In the genomic region with DNA sequence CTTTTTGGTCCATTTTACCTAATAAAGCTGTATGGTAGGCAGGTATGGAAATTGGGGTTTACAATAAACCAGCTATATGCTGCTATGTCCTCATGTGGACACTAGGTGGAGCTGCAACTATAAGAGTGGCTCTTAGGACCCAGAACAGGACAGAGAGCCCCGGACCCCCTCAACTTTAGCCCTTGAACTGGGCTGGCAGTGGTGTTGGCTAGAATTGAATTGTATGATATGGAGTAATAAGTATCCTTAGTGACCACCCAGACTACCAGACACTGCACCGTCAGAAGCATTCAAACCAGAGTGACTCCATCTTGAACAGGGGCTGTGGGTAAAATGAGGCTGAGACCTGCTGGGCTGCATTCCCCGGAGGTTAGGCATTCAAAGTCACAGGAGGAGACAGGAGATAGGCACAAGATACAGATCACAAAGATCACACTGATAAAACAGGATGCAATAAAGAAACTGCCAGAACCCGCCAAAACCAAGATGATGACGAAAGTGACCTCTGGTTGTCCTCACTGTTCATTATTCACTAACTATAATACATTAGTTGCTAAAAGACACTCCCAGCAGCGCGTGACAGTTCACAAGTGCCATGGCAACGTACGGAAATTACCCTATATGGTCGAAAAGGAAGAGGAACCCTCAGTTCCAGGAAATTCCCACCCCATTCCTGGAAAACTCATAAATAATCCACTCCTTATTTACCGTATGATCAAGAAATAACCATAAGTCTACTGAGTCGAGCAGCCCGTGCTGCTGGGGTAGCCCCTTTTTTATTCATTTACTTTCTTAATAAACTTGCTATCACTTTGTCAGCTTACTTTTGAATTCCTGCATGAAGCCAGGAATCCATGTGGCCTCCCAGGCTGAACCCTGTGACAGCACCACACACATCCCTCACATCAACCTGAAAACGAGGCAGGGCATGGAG, we compare ENCODE assay signal across 8 cellular contexts.
DNase-seq lines count a peak whose midpoint lies in the region; ATAC-seq and TF ChIP-seq lines count a peak whose summit lies in the region.

No MANE protein-coding gene starts in this region.

- H3K27me3 ChIP-seq in PC-3 (ENCODE audit: low read length) = no peaks in the 10 kb centered on the region
- no peaks in the 10 kb centered on the region for H3K27me3 ChIP-seq in thymus (ENCODE audit: control insufficient read depth, insufficient read depth)

- POLR2A ChIA-PET in PC-3 (lab: Charles Lee; ENCODE audit: unreplicated experiment) = interaction anchor here (0.7 kb wide), 1 partner anchor 54 kb away, joined by 3 read pairs; no protein-coding TSS in a partner anchor

- H3K36me3 Mint-ChIP-seq in nephron (ENCODE audit: low read depth) = peaks cover 15% of the 10 kb centered on the region

- BruUV-seq in PC-3 (replicated peaks; lab: Mats Ljungman, UMichigan) = no TSS peak

- H3K79me2 ChIP-seq in PC-3 (ENCODE audit: low read length) = no peaks in the 10 kb centered on the region

- H3K4me2 ChIP-seq in PC-3 (ENCODE audit: low read length) = peak overlapping the region; percentile 59

- H3K4me1 ChIP-seq in PC-3 (ENCODE audit: insufficient read depth, low read length) = peaks cover 21% of the 10 kb centered on the region
- H3K4me1 ChIP-seq in thymus (ENCODE audit: control insufficient read depth, insufficient read depth, low read length) = peaks cover 4% of the 10 kb centered on the region

- intact Hi-C loops in PC-3 (cut with micrococcal nuclease) = loop anchor here (1.0 kb wide), 2 partner anchors 45 to 238 kb away; no protein-coding TSS in a partner anchor

- peaks cover 20% of the 10 kb centered on the region for H3K4me1 Mint-ChIP-seq in nephron

- DNase-seq in AML-193 (lab: John Stamatoyannopoulos, UW) (peak; percentile 96 to 97), HPDE6-E6E7 (ENCODE audit: extremely low spot score) (peak; percentile 59), PC-3 (peak; percentile 83), fibroblast of peridontal ligament (ENCODE audit: extremely low read depth) (peak; percentile 80)
- peak; percentile 73 to 76 for DNase-seq in activated T-cell treated with anti-CD3 and anti-CD28 coated beads, Interleukin-2, amount 50 U/mL, for 48 hours

- no peaks in the 10 kb centered on the region for H3K9me3 Mint-ChIP-seq in nephron

- no peaks in the 10 kb centered on the region for H3K9me2 ChIP-seq in PC-3 (replicated peaks; ENCODE audit: low read length)

- ATAC-seq in GM18868 (IDR thresholded peaks at IDR 0.05; ENCODE audit: unreplicated experiment) (peak; percentile 64), PC-3 (peak; percentile 66)

- H3K36me3 ChIP-seq in PC-3 (ENCODE audit: low read depth, low read length) (no peaks in the 10 kb centered on the region), thymus (ENCODE audit: control insufficient read depth, insufficient read depth) (peaks cover under 1% of the 10 kb centered on the region)

- 34% methylated on average over 14 of the region's 14 CpGs for WGBS in thymus

- peak overlapping the region; percentile 30; the same call in 1 of the 2 replicates for H3K4me3 ChIP-seq in PC-3 (ENCODE audit: low read length)
- no peak overlapping the region for H3K4me3 ChIP-seq in thymus (ENCODE audit: low read length)

- no peak overlapping the region for H3K9ac ChIP-seq in PC-3 (ENCODE audit: low read length)

- CTCF ChIA-PET in PC-3 (lab: Charles Lee) = interaction anchor here (0.6 to 1.1 kb wide), 7 partner anchors 29 to 286 kb away, joined by 3 to 11 read pairs (median 3); partner anchors contain the start of genes FES and UNC45A

- peak; percentile 91 for TF ChIP-seq CTCF in PC-3 (conservative IDR thresholded peaks at IDR 0.05; ENCODE audit: low read depth, low read length)
- peak; percentile 86 to 95 (median 92) for TF ChIP-seq CTCF in nephron (IDR thresholded peaks at IDR 0.05; ENCODE audit: unreplicated experiment in 3 of 3)

- H3F3A ChIP-seq in PC-3 (ENCODE audit: low read length, unreplicated experiment) = no peaks in the 10 kb centered on the region

- no peaks in the 10 kb centered on the region for H4K20me1 ChIP-seq in PC-3 (ENCODE audit: low read length)

- H3K9me3 ChIP-seq in PC-3 (ENCODE audit: low read length) (no peaks in the 10 kb centered on the region), thymus (ENCODE audit: control insufficient read depth) (no peaks in the 10 kb centered on the region)

- peak overlapping the region; percentile 5 to 35 (median 12) for H3K4me3 Mint-ChIP-seq in nephron

- peak overlapping the region; percentile 88 to 94 (median 93) for H3K27ac Mint-ChIP-seq in nephron

- H3K27ac ChIP-seq in PC-3 (ENCODE audit: low read length) (peak overlapping the region; percentile 46), thymus (ENCODE audit: low read depth) (peak overlapping the region; percentile 25)

- peak overlapping the region; percentile 48 for H2AFZ ChIP-seq in PC-3 (ENCODE audit: low read length)

- H3K27me3 Mint-ChIP-seq in nephron (ENCODE audit: low read depth) = no peaks in the 10 kb centered on the region
